In genomic region chr17:32486091-32486700, GRCh38 we compare ENCODE assay signal across 8 cellular contexts. TPM values are rescaled to one million over a fixed set of nuclear protein-coding genes. Genes with fewer than 3 reads are reported as not detected.
DNase-seq lines count a peak whose midpoint lies in the region; ATAC-seq and TF ChIP-seq lines count a peak whose summit lies in the region.

No MANE protein-coding gene starts in this region.

- 21% methylated on average over 14 of the region's 73 CpGs for WGBS in esophagus muscularis mucosa

- no peak for TF ChIP-seq EP300 in esophagus muscularis mucosa (IDR thresholded peaks at IDR 0.05)

- ATAC-seq in GM19328 (IDR thresholded peaks at IDR 0.05; ENCODE audit: unreplicated experiment) = peak; percentile 42
- ATAC-seq in HG03571 (IDR thresholded peaks at IDR 0.05; ENCODE audit: unreplicated experiment) = peak; percentile 44
- ATAC-seq in stimulated activated naive B cell treated with anti-CD40 and anti-IgM and Interleukin-4, amounts not matched to agents 10 μg/mL and 1 μg/mL and 100 μg/mL, for 72 hours (replicated peaks) = peak; percentile 73 to 82

- H3K4me3 ChIP-seq in BJ (ENCODE audit: low read depth, low read length) (peak overlapping the region; percentile 51), esophagus muscularis mucosa (peak overlapping the region; percentile 55 to 82 (median 62)), muscle layer of colon (ENCODE audit: low read depth in 1 of 2, low read length in 2 of 2) (peak overlapping the region; percentile 35 to 41)

- DNase-seq in BJ (ENCODE audit: low read depth) (no peak), NOMO-1 treated with dmso at 0.1 percent for 144 hours (lab: John Stamatoyannopoulos, UW; ENCODE audit: unreplicated experiment) (peak; percentile 56), esophagus muscularis mucosa (ENCODE audit: extremely low spot score) (no peak)
- peak; percentile 79 for DNase-seq in activated T-cell treated with anti-CD3 and anti-CD28 coated beads, Interleukin-2, amount 50 U/mL, for 1 hour
- peak; percentile 43 for DNase-seq in stimulated activated naive B cell treated with anti-CD40 and anti-IgM and Interleukin-4, amounts not matched to agents 10 μg/mL and 1 μg/mL and 100 μg/mL, for 72 hours

- peak overlapping the region; percentile 75 to 78 for H3K4me3 Mint-ChIP-seq in stimulated activated naive B cell treated with anti-CD40 and anti-IgM and Interleukin-4, amounts not matched to agents 10 μg/mL and 1 μg/mL and 100 μg/mL, for 72 hours

- peak overlapping the region; percentile 65 for H3K27ac Mint-ChIP-seq in stimulated activated naive B cell treated with anti-CD40 and anti-IgM and Interleukin-4, amounts not matched to agents 10 μg/mL and 1 μg/mL and 100 μg/mL, for 72 hours

- H3K27me3 Mint-ChIP-seq in stimulated activated naive B cell treated with anti-CD40 and anti-IgM and Interleukin-4, amounts not matched to agents 10 μg/mL and 1 μg/mL and 100 μg/mL, for 72 hours = no peaks in the 10 kb centered on the region

- H3K27ac ChIP-seq in esophagus muscularis mucosa (replicated peaks in 1 of 4) (peak overlapping the region; percentile 73 to 84 (median 78)), muscle layer of colon (ENCODE audit: low read depth, low read length) (no peak overlapping the region)

- peaks cover 6% of the 10 kb centered on the region for H3K36me3 ChIP-seq in BJ (ENCODE audit: control insufficient read depth, insufficient read depth, low read length)
- peaks cover 15 to 19% (median 17%) of the 10 kb centered on the region in 4 donors for H3K36me3 ChIP-seq in esophagus muscularis mucosa
- H3K36me3 ChIP-seq in muscle layer of colon (ENCODE audit: insufficient read depth, low read length) = peaks cover 14% of the 10 kb centered on the region

- H3K27me3 ChIP-seq in BJ (ENCODE audit: control insufficient read depth, insufficient read depth, low read length) (no peaks in the 10 kb centered on the region), esophagus muscularis mucosa (no peaks in the 10 kb centered on the region), muscle layer of colon (ENCODE audit: control insufficient read depth in 1 of 2, insufficient read depth in 2 of 2, low read length in 2 of 2) (no peaks in the 10 kb centered on the region)

- H3K4me1 ChIP-seq in esophagus muscularis mucosa (peaks cover 32 to 48% (median 40%) of the 10 kb centered on the region in 4 donors), muscle layer of colon (ENCODE audit: insufficient read depth, low read length) (peaks cover 19% of the 10 kb centered on the region)

- H3K4me1 Mint-ChIP-seq in stimulated activated naive B cell treated with anti-CD40 and anti-IgM and Interleukin-4, amounts not matched to agents 10 μg/mL and 1 μg/mL and 100 μg/mL, for 72 hours = peaks cover 28 to 54% of the 10 kb centered on the region in 2 donors

- TF ChIP-seq POLR2A in esophagus muscularis mucosa (IDR thresholded peaks at IDR 0.05; ENCODE audit: low read depth) = no peak

- CTCF ChIA-PET in BJ (lab: Yijun Ruan, JAX) = interaction anchor here (0.7 to 3.3 kb wide), 6 partner anchors 10 to 271 kb away, joined by 3 to 16 read pairs (median 4); no protein-coding TSS in a partner anchor

- H3K9ac ChIP-seq in muscle layer of colon (ENCODE audit: low read length) = no peak overlapping the region

- intact Hi-C loops in esophagus muscularis mucosa (cut with DNase I) = no loop called here

- TF ChIP-seq CTCF in BJ (IDR thresholded peaks at IDR 0.05; ENCODE audit: insufficient read depth, low read depth, low read length) (no peak), esophagus muscularis mucosa (IDR thresholded peaks at IDR 0.05) (no peak)

- H3K9me3 ChIP-seq in esophagus muscularis mucosa (no peaks in the 10 kb centered on the region), muscle layer of colon (ENCODE audit: low read length) (no peaks in the 10 kb centered on the region)

- POLR2A ChIA-PET in BJ (lab: Charles Lee) = no interaction called here

- peaks cover 22 to 37% of the 10 kb centered on the region in 2 donors for H3K36me3 Mint-ChIP-seq in stimulated activated naive B cell treated with anti-CD40 and anti-IgM and Interleukin-4, amounts not matched to agents 10 μg/mL and 1 μg/mL and 100 μg/mL, for 72 hours

- H3K9me3 Mint-ChIP-seq in stimulated activated naive B cell treated with anti-CD40 and anti-IgM and Interleukin-4, amounts not matched to agents 10 μg/mL and 1 μg/mL and 100 μg/mL, for 72 hours = no peaks in the 10 kb centered on the region

RNA-seq across cellular contexts. Expression of gene CDK5R1, which starts 0.6 kb away (rescaled TPM):
- polyA plus RNA-seq in BJ (2011; rRNA removed) = 0.20 and 0.26 TPM in 2 replicates
- 0.41 and 0.43 TPM in 2 replicates for polyA minus RNA-seq in BJ (2011; rRNA and poly(A)+ RNA removed)
- total RNA-seq in esophagus muscularis mucosa = 1 to 10 TPM in 1 of 4 donors, under 1 TPM in 3; 0.33 to 1.2 (median 0.64) TPM

RNA-seq across cellular contexts. Expression of gene PSMD11, which starts 41.9 kb away (rescaled TPM):
- polyA plus RNA-seq in BJ (2011; rRNA removed) = 71.6 and 73.5 TPM in 2 replicates
- polyA minus RNA-seq in BJ (2011; rRNA and poly(A)+ RNA removed) = 42.8 and 59.3 TPM in 2 replicates
- total RNA-seq in esophagus muscularis mucosa = 10 to 100 TPM; 39.9 to 70.2 (median 64.7) TPM

Comparison
In these comparisons a context has a peak if more than half of its experiments do, and no peak if none do; other contexts are left out.
1. DNase-seq: peak in NOMO-1 treated with dmso at 0.1 percent for 144 hours (single experiment), activated T-cell treated with anti-CD3 and anti-CD28 coated beads, Interleukin-2, amount 50 U/mL, for 1 hour (single experiment) and stimulated activated naive B cell treated with anti-CD40 and anti-IgM and Interleukin-4, amounts not matched to agents 10 μg/mL and 1 μg/mL and 100 μg/mL, for 72 hours (single experiment); none in BJ (single experiment) and esophagus muscularis mucosa (single experiment).
2. Peak in every context shown above with its lines, with median percentiles within 50 percentile points of each other: H3K4me3 ChIP-seq and ATAC-seq.